ENCODE assay signal across 10 cellular contexts in the genomic region with DNA sequence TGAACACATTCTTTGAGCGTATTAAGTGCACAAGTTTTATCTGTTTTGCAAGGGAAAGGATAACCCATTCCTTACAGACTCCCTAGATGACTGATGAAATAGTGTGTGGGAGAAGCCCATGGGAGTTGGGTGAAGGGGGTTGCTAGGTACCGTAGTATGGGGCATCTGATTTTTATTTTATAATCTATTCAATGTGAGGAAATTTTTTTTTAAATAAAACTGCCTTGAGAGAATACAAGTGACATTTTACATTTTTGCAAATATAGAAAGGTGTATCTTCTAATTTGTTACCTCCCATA. TPM values are rescaled to one million over a fixed set of nuclear protein-coding genes. Genes with fewer than 3 reads are reported as not detected.
DNase-seq lines count a peak whose midpoint lies in the region; ATAC-seq and TF ChIP-seq lines count a peak whose summit lies in the region.
"Had no signal": no experiment of that assay in that cellular context is flagged by ENCODE, and none has a peak within 500 bp of the region (broad histone marks: within the 10 kb centered on the region; RNA-seq: fewer than 3 reads in every experiment).

No MANE protein-coding gene starts in this region.

- WGBS in heart right ventricle, 2 donors, result 45 to 51% methylated on average over 2 of the region's 2 CpGs
- 50 to 54% methylated on average over 2 of the region's 2 CpGs for WGBS in lower leg skin, 2 donors

- H3K9me3 ChIP-seq in heart right ventricle, result peaks cover 0 to 2% (median 0%) of the 10 kb centered on the region in 11 donors
- H3K9me3 ChIP-seq in ascending aorta, result no peaks in the 10 kb centered on the region
- H3K9me3 ChIP-seq in vagina, result no peaks in the 10 kb centered on the region

- ATAC-seq in heart right ventricle, result no peak
- no peak for ATAC-seq in Right ventricle myocardium inferior

- no peak for DNase-seq in heart right ventricle
- DNase-seq in Right ventricle myocardium inferior (ENCODE audit: missing footprints), result no peak
- DNase-seq in ascending aorta (ENCODE audit: low spot score in 2 of 2), result no peak
- peak; percentile 17 for DNase-seq in left kidney (ENCODE audit: low read depth, low spot score)
- DNase-seq in vagina (ENCODE audit: extremely low spot score in 2 of 2), result no peak
- no peak for DNase-seq in HuH-7 (ENCODE audit: low spot score)
- DNase-seq in lower leg skin (ENCODE audit: low spot score in 2 of 2), result no peak
- no peak for DNase-seq in NCI-H1436 treated with DMSO at 0.1 percent for 48 hours (lab: John Stamatoyannopoulos, UW)
- DNase-seq: activated CD8-positive, alpha-beta memory T cell treated with anti-CD3 and anti-CD28 coated beads, Interleukin-2, amount 50 U/mL, for 48 hours; retina had no signal

- intact Hi-C loops in heart right ventricle (cut with DNase I), result loop anchor here in 1 of 10 donors (10.0 kb wide), 1 partner anchor 290 kb away; a partner anchor contains a TSS
- intact Hi-C loops in Right ventricle myocardium inferior (cut with DNase I), result no loop called here
- intact Hi-C loops in ascending aorta (cut with DNase I), result no loop called here
- intact Hi-C loops in vagina (cut with DNase I), result no loop called here
- intact Hi-C loops in lower leg skin (cut with DNase I; ENCODE audit: low total_unique reads), result no loop called here

- TF ChIP-seq CTCF in heart right ventricle (IDR thresholded peaks at IDR 0.05) (no peak), ascending aorta (IDR thresholded peaks at IDR 0.05) (no peak), vagina (IDR thresholded peaks at IDR 0.05) (no peak), lower leg skin (IDR thresholded peaks at IDR 0.05) (no peak)

- no peak for TF ChIP-seq POLR2A in vagina (IDR thresholded peaks at IDR 0.05)
- no peak for TF ChIP-seq POLR2A in lower leg skin (IDR thresholded peaks at IDR 0.05)

- peak overlapping the region in 9 of 10 donors; percentile 73 to 95 (median 83) for H3K4me3 ChIP-seq in heart right ventricle
- H3K4me3 ChIP-seq in ascending aorta, result peak overlapping the region; percentile 89 to 97
- H3K4me3 ChIP-seq in vagina, result peak overlapping the region; percentile 79 to 93
- H3K4me3 ChIP-seq in lower leg skin (ENCODE audit: low read depth, poor library complexity, severe bottlenecking), result no peak overlapping the region

- no peaks in the 10 kb centered on the region for H3K27me3 ChIP-seq in heart right ventricle
- H3K27me3 ChIP-seq in ascending aorta, result no peaks in the 10 kb centered on the region
- H3K27me3 ChIP-seq in vagina, result no peaks in the 10 kb centered on the region

- H3K36me3 ChIP-seq in heart right ventricle, result no peaks in the 10 kb centered on the region
- no peaks in the 10 kb centered on the region for H3K36me3 ChIP-seq in ascending aorta
- H3K36me3 ChIP-seq in vagina, result no peaks in the 10 kb centered on the region

- H3K4me1 ChIP-seq in heart right ventricle (peaks cover 4 to 54% (median 39%) of the 10 kb centered on the region in 9 donors), ascending aorta (peaks cover 2 to 13% of the 10 kb centered on the region in 2 donors), vagina (peaks cover 22% of the 10 kb centered on the region)

- H3K27ac ChIP-seq in heart right ventricle (peak overlapping the region in 1 of 10 donors; percentile 95), ascending aorta (no peak overlapping the region), vagina (no peak overlapping the region)

RNA-seq across cellular contexts. Expression of a gene that starts 1.4 kb away (rescaled TPM):
- 10 to 100 TPM; 10.9 to 14.7 (median 12.4) TPM for total RNA-seq in heart right ventricle
- polyA plus RNA-seq in heart right ventricle, result 1 to 10 TPM; 4.3 to 8.5 TPM
- 10.4 TPM for total RNA-seq in Right ventricle myocardium inferior
- 19.9 TPM for total RNA-seq in ascending aorta
- total RNA-seq in vagina, result 41.0 TPM
- 10 to 100 TPM; 35.5 to 78.3 (median 43.1) TPM for total RNA-seq in lower leg skin

RNA-seq across cellular contexts. Expression of a gene that starts 15.7 kb away (rescaled TPM):
- total RNA-seq in heart right ventricle (under 1 TPM; 0.21 to 0.67 (median 0.45) TPM), Right ventricle myocardium inferior (0.32 TPM), ascending aorta (6.6 TPM), vagina (0.74 TPM), lower leg skin (1 to 10 TPM in 3 of 4 donors, under 1 TPM in 1; 0.69 to 1.6 (median 1.3) TPM)
- polyA plus RNA-seq in heart right ventricle, result under 1 TPM; 0.30 to 0.66 TPM
